26 cellular contexts compared by ENCODE assay signal in the genomic region with DNA sequence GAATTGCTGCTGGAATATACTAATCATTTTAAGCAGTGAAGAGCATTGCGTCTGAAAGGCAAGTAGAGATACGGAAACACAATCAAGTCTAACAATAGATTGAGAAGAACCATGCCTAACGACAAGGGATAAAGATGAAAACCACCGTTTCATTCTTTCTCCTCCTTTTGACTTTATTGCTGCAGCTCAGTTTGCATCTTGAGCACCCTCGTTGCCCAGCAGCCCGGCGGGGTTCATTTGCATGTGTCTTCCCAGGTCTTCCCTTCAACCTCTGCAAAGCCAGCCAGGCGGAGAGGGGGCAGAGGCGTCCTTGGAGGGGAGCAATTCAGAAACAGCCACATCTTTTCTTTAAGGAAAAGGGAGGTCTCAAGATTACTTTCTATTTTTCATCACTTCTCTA. TPM values are rescaled to one million over a fixed set of nuclear protein-coding genes. Genes with fewer than 3 reads are reported as not detected.
DNase-seq lines count a peak whose midpoint lies in the region; ATAC-seq and TF ChIP-seq lines count a peak whose summit lies in the region.
"Had no signal": no experiment of that assay in that cellular context is flagged by ENCODE, and none has a peak within 500 bp of the region (broad histone marks: within the 10 kb centered on the region; RNA-seq: fewer than 3 reads in every experiment).

No MANE protein-coding gene starts in this region.

- no peak overlapping the region for H3K4me3 ChIP-seq in RWPE2 (ENCODE audit: severe bottlenecking)
- H3K4me3 ChIP-seq: colonic mucosa, esophagus squamous epithelium, gastrocnemius medialis, mucosa of descending colon had no signal

- peak overlapping the region; percentile 70 for H3K4me3 Mint-ChIP-seq in stimulated activated memory B cell treated with anti-CD40 and anti-IgM and Interleukin-4, amounts not matched to agents 10 μg/mL and 1 μg/mL and 100 μg/mL, for 72 hours
- H3K4me3 Mint-ChIP-seq: activated CD8-positive, alpha-beta T cell treated with anti-CD3 and anti-CD28 coated beads for 36 hours; T-helper 2 cell treated with Interferon-gamma antibody and Interleukin-4, amounts not matched to agents 5 μg/mL and 100 μg/mL, for 36 hours had no signal

- in situ Hi-C loops in G401 (cut with HindIII; ENCODE audit: low sequenced_read_pairs): no loop called here

- peaks cover 54% of the 10 kb centered on the region for H3K4me1 Mint-ChIP-seq in stimulated activated memory B cell treated with anti-CD40 and anti-IgM and Interleukin-4, amounts not matched to agents 10 μg/mL and 1 μg/mL and 100 μg/mL, for 72 hours

- peaks cover 29% of the 10 kb centered on the region for H3K4me1 ChIP-seq in RWPE2 (ENCODE audit: insufficient read depth, poor library complexity, severe bottlenecking)
- H3K4me1 ChIP-seq: colonic mucosa, gastrocnemius medialis had no signal

- H3K36me3 ChIP-seq in RWPE2 (ENCODE audit: low read depth): no peaks in the 10 kb centered on the region
- H3K36me3 ChIP-seq: colonic mucosa, esophagus squamous epithelium, gastrocnemius medialis, neutrophil had no signal

- peak overlapping the region; percentile 3 for H3K27ac ChIP-seq in RWPE2 (ENCODE audit: poor library complexity, severe bottlenecking)
- H3K27ac ChIP-seq: colonic mucosa, esophagus squamous epithelium, gastrocnemius medialis, neutrophil had no signal

- no peaks in the 10 kb centered on the region for H3K9me3 ChIP-seq in RWPE2 (ENCODE audit: severe bottlenecking)
- H3K9me3 ChIP-seq: colonic mucosa, esophagus squamous epithelium, gastrocnemius medialis, mucosa of descending colon, neutrophil had no signal

- no peak for TF ChIP-seq CTCF in RWPE2 (IDR thresholded peaks at IDR 0.05; ENCODE audit: poor library complexity, severe bottlenecking)

- DNase-seq in NCI-H2227 (lab: John Stamatoyannopoulos, UW; ENCODE audit: unreplicated experiment) (peak; percentile 13), NCI-H2227 treated with DMSO at 0.1 percent for 48 hours (lab: John Stamatoyannopoulos, UW) (no peak), RWPE2 (ENCODE audit: low spot score) (no peak), iPS-NIHi7 (ENCODE audit: extremely low spot score) (peak; percentile 53), NCI-H2196 (lab: John Stamatoyannopoulos, UW; ENCODE audit: unreplicated experiment) (no peak), G401 (ENCODE audit: low spot score) (no peak)
- DNase-seq: 8988T; activated CD8-positive, alpha-beta T cell treated with anti-CD3 and anti-CD28 coated beads for 36 hours; AML-193; colonic mucosa; DND-41; esophagus squamous epithelium; gastrocnemius medialis; hypothalamus; KBM-7; MM.1S; mucosa of descending colon; NCI-H1436 treated with DMSO at 0.1 percent for 48 hours; NCI-H2171 treated with DMSO at 0.1 percent for 48 hours; stimulated activated CD8-positive, alpha-beta memory T cell treated with anti-CD3 and anti-CD28 coated beads, Interleukin-4, amount 100 ng/mL, for 48 hours had no signal

- no peaks in the 10 kb centered on the region for H3K9me3 Mint-ChIP-seq in stimulated activated memory B cell treated with anti-CD40 and anti-IgM and Interleukin-4, amounts not matched to agents 10 μg/mL and 1 μg/mL and 100 μg/mL, for 72 hours
- H3K9me3 Mint-ChIP-seq: activated CD8-positive, alpha-beta T cell treated with anti-CD3 and anti-CD28 coated beads for 36 hours; T-helper 2 cell treated with Interferon-gamma antibody and Interleukin-4, amounts not matched to agents 5 μg/mL and 100 μg/mL, for 36 hours had no signal

- no peak for ATAC-seq in RWPE2 (ENCODE audit: low read depth)
- ATAC-seq in stimulated activated memory B cell treated with anti-CD40 and anti-IgM and Interleukin-4, amounts not matched to agents 10 μg/mL and 1 μg/mL and 100 μg/mL, for 72 hours: peak; percentile 10
- ATAC-seq in HG02970 (IDR thresholded peaks at IDR 0.05; ENCODE audit: low FRiP score, unreplicated experiment): no peak
- ATAC-seq: activated CD8-positive, alpha-beta T cell treated with anti-CD3 and anti-CD28 coated beads for 36 hours; gastrocnemius medialis; mucosa of descending colon; Right ventricle myocardium inferior had no signal

- H3K27me3 Mint-ChIP-seq in stimulated activated memory B cell treated with anti-CD40 and anti-IgM and Interleukin-4, amounts not matched to agents 10 μg/mL and 1 μg/mL and 100 μg/mL, for 72 hours: no peaks in the 10 kb centered on the region

- H3K27me3 ChIP-seq in RWPE2 (ENCODE audit: insufficient read depth, poor library complexity, severe bottlenecking): no peaks in the 10 kb centered on the region
- H3K27me3 ChIP-seq: colonic mucosa, esophagus squamous epithelium, gastrocnemius medialis had no signal

- H3K36me3 Mint-ChIP-seq in stimulated activated memory B cell treated with anti-CD40 and anti-IgM and Interleukin-4, amounts not matched to agents 10 μg/mL and 1 μg/mL and 100 μg/mL, for 72 hours: no peaks in the 10 kb centered on the region

- H3K27ac Mint-ChIP-seq in stimulated activated memory B cell treated with anti-CD40 and anti-IgM and Interleukin-4, amounts not matched to agents 10 μg/mL and 1 μg/mL and 100 μg/mL, for 72 hours: peak overlapping the region; percentile 83
- H3K27ac Mint-ChIP-seq: activated CD8-positive, alpha-beta T cell treated with anti-CD3 and anti-CD28 coated beads for 36 hours; T-helper 2 cell treated with Interferon-gamma antibody and Interleukin-4, amounts not matched to agents 5 μg/mL and 100 μg/mL, for 36 hours had no signal

RNA-seq across cellular contexts. Expression of a gene that starts 18.5 kb away (rescaled TPM):
- total RNA-seq in G401 (2014; rRNA removed; shearing (Covaris generic)): 1.4 and 2.1 TPM in 2 replicates
- total RNA-seq: OCI-LY7 had no signal

Comparison
In these comparisons a context has a peak if more than half of its experiments do, and no peak if none do; other contexts are left out.
1. DNase-seq: peak in NCI-H2227 (single experiment) and iPS-NIHi7 (single experiment); none in NCI-H2227 treated with DMSO at 0.1 percent for 48 hours (single experiment), RWPE2 (single experiment), NCI-H2196 (single experiment) and G401 (single experiment).